Comparison of ENCODE assay signal across 8 cellular contexts in the genomic region with DNA sequence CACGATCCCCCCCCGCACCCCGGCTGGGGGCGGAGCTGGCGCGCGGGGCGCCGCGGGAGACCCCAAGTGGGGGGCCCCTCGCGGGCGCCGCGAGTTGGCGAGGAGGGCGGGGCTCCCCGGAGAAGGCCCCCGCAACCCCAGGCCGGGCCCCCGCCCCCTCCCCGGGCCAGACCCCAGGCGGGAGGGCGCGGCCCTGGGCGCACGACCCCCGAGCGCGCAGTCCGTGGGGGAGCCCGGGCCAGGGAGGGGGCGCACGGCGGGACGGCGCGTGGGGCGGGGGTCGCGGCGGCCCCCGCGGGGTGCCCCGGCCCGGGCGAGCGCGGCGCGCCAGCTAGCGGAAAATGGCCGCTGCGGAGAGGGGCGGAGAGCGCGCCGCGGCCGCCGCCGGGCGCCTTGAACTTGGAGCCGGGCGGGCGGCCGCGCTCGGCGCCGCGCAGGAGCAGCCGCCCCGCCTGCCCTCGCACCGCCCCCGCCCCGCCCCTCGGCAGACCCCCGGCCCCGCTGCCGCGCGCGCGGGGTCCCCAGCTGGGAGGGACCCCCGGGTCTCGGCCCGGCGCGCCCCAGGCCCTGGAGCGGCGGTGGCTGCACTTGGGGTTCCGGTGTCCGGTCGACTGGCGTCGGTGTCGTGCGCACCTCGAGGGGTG. TPM values are rescaled to one million over a fixed set of nuclear protein-coding genes. Genes with fewer than 3 reads are reported as not detected.
DNase-seq lines count a peak whose midpoint lies in the region; ATAC-seq and TF ChIP-seq lines count a peak whose summit lies in the region.

No MANE protein-coding gene starts in this region.

- 10% methylated on average over 2 of the region's 101 CpGs for WGBS in SK-N-SH (ENCODE audit: low lambda C conversion rate)
- 1% methylated on average over 27 to 101 of the region's 101 CpGs for WGBS in aorta, 2 donors

- H3K27ac ChIP-seq in AG04450 (ENCODE audit: low read depth, low read length), result peak overlapping the region; percentile 11
- peak overlapping the region; percentile 20 to 90; a peak in 3 of 4 replicates for H3K27ac ChIP-seq in SK-N-SH (ENCODE audit: low read depth in 2 of 2, low read length in 1 of 2)
- H3K27ac ChIP-seq in cingulate gyrus (ENCODE audit: low read depth, low read length), result peak overlapping the region; percentile 88
- peak overlapping the region; percentile 86 to 91 for H3K27ac ChIP-seq in mucosa of rectum (ENCODE audit: low read depth in 2 of 2, low read length in 2 of 2)
- H3K27ac ChIP-seq in aorta (ENCODE audit: low read depth in 1 of 2, low read length in 2 of 2), result peak overlapping the region; percentile 62 to 73

- H3K36me3 ChIP-seq in SK-N-SH (replicated peaks in 1 of 2; ENCODE audit: control insufficient read depth in 1 of 2, insufficient read depth in 2 of 2, low read length in 1 of 2) (no peaks in the 10 kb centered on the region), mucosa of rectum (ENCODE audit: control insufficient read depth in 2 of 2, insufficient read depth in 2 of 2, low read length in 2 of 2) (no peaks in the 10 kb centered on the region), aorta (ENCODE audit: control insufficient read depth in 1 of 2, insufficient read depth in 2 of 2, low read length in 1 of 2) (no peaks in the 10 kb centered on the region)

- H4K20me1 ChIP-seq in SK-N-SH (ENCODE audit: insufficient read depth), result peaks cover 13% of the 10 kb centered on the region; the same call in 1 of the 2 replicates

- no peaks in the 10 kb centered on the region for H3K9me2 ChIP-seq in SK-N-SH

- H3K9me3 ChIP-seq in AG04450 (ENCODE audit: control insufficient read depth, insufficient read depth, low read length) (no peaks in the 10 kb centered on the region; the same call in 1 of the 2 replicates), SK-N-SH (no peaks in the 10 kb centered on the region), mucosa of rectum (ENCODE audit: control insufficient read depth in 2 of 2, low read length in 2 of 2) (no peaks in the 10 kb centered on the region), aorta (ENCODE audit: control insufficient read depth, low read length) (no peaks in the 10 kb centered on the region)

- peak; percentile 32 for ATAC-seq in GM19035 (IDR thresholded peaks at IDR 0.05; ENCODE audit: unreplicated experiment)
- no peak for ATAC-seq in aorta (ENCODE audit: low FRiP score)
- no peak for ATAC-seq in GM18907 (IDR thresholded peaks at IDR 0.05; ENCODE audit: unreplicated experiment)

- H3K4me3 ChIP-seq in AG04450 (ENCODE audit: low read depth, low read length), result peak overlapping the region; percentile 71
- H3K4me3 ChIP-seq in SK-N-SH (ENCODE audit: low read depth in 2 of 2, low read length in 1 of 2), result peak overlapping the region; percentile 71 to 76
- H3K4me3 ChIP-seq in mucosa of rectum (ENCODE audit: low read length in 2 of 2), result peak overlapping the region; percentile 76
- H3K4me3 ChIP-seq in aorta (ENCODE audit: low read length in 2 of 2), result peak overlapping the region; percentile 97 to 99

- no peak for TF ChIP-seq EP300 in SK-N-SH (IDR thresholded peaks at IDR 0.05; ENCODE audit: borderline replicate concordance in 1 of 2, low read depth in 1 of 2, low read length in 1 of 2)

- H3F3A ChIP-seq in SK-N-SH (replicated peaks; ENCODE audit: insufficient read depth), result peaks cover 24% of the 10 kb centered on the region

- H2AFZ ChIP-seq in SK-N-SH (ENCODE audit: low read depth), result no peak overlapping the region

- H3K9ac ChIP-seq in SK-N-SH (peak overlapping the region; percentile 87), mucosa of rectum (ENCODE audit: low read depth in 1 of 2, low read length in 2 of 2) (peak overlapping the region; percentile 60 to 83)

- TF ChIP-seq RAD21 in SK-N-SH (IDR thresholded peaks at IDR 0.05; ENCODE audit: low read length), result no peak

- CTCF ChIA-PET in AG04450 (lab: Charles Lee), result no interaction called here
- CTCF ChIA-PET in SK-N-SH (lab: Yijun Ruan, JAX), result interaction anchor here (0.6 to 1.3 kb wide), 4 partner anchors 17 to 111 kb away, joined by 3 to 9 read pairs (median 4); no protein-coding TSS in a partner anchor

- TF ChIP-seq CTCF in AG04450 (IDR thresholded peaks at IDR 0.05; ENCODE audit: low read depth, low read length), result no peak
- TF ChIP-seq CTCF in SK-N-SH (IDR thresholded peaks at IDR 0.05), result no peak

- peak overlapping the region; percentile 99 for H3K4me2 ChIP-seq in SK-N-SH

- no peak for DNase-seq in AG04450 (ENCODE audit: low read depth, low spot score)
- DNase-seq in SK-N-SH, result peak; percentile 87
- DNase-seq in aorta, result no peak
- no peak for DNase-seq in NCI-H510A (lab: John Stamatoyannopoulos, UW)

- H3K27me3 ChIP-seq in AG04450 (ENCODE audit: control insufficient read depth, insufficient read depth, low read length) (peaks cover 2% of the 10 kb centered on the region), SK-N-SH (ENCODE audit: insufficient read depth) (no peaks in the 10 kb centered on the region), mucosa of rectum (ENCODE audit: control insufficient read depth in 2 of 2, insufficient read depth in 2 of 2, low read length in 2 of 2) (no peaks in the 10 kb centered on the region), aorta (ENCODE audit: control insufficient read depth in 1 of 2, insufficient read depth in 2 of 2, low read length in 1 of 2) (no peaks in the 10 kb centered on the region)

- peaks cover 40% of the 10 kb centered on the region; the same call in 1 of the 2 replicates for H3K79me2 ChIP-seq in SK-N-SH (ENCODE audit: insufficient read depth)

- intact Hi-C loops in aorta (cut with DNase I), result no loop called here

- POLR2A ChIA-PET in AG04450 (lab: Yijun Ruan, JAX), result no interaction called here
- POLR2A ChIA-PET in SK-N-SH (lab: Yijun Ruan, JAX), result interaction anchor here (0.5 to 0.8 kb wide), 3 partner anchors 24 to 69 kb away, joined by 3 to 4 read pairs (median 3); no protein-coding TSS in a partner anchor

- peaks cover 0 to 26% of the 10 kb centered on the region in 2 experiments; a peak in 2 of 4 replicates for H3K4me1 ChIP-seq in SK-N-SH (ENCODE audit: control insufficient read depth in 1 of 2, insufficient read depth in 2 of 2, low read depth in 1 of 2, low read length in 1 of 2)
- H3K4me1 ChIP-seq in mucosa of rectum (ENCODE audit: control insufficient read depth in 2 of 2, insufficient read depth in 2 of 2, low read length in 2 of 2), result peaks cover 11 to 19% of the 10 kb centered on the region in 2 donors
- no peaks in the 10 kb centered on the region for H3K4me1 ChIP-seq in aorta (ENCODE audit: control insufficient read depth in 1 of 2, insufficient read depth in 2 of 2, low read length in 2 of 2)

TF ChIP-seq in SK-N-SH, 30 proteins besides CTCF, POLR2A, EP300 and RAD21:
- no peak for TF ChIP-seq FOXM1 (IDR thresholded peaks at IDR 0.05; ENCODE audit: low read depth)
- TF ChIP-seq, protein P1, sequence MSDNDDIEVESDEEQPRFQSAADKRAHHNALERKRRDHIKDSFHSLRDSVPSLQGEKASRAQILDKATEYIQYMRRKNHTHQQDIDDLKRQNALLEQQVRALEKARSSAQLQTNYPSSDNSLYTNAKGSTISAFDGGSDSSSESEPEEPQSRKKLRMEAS (IDR thresholded peaks at IDR 0.05; ENCODE audit: low read depth), result no peak
- TF ChIP-seq RCOR1 (IDR thresholded peaks at IDR 0.05; ENCODE audit: low read length), result no peak
- TF ChIP-seq NRF1 (IDR thresholded peaks at IDR 0.05; ENCODE audit: low read depth, low read length), result 0 out of 2 replicates have a peak, but pooled peaks have one; percentile 12

RNA-seq across cellular contexts. Expression of gene NFIC, which starts 6.4 kb away (rescaled TPM):
- 3.9 and 7.7 TPM in 2 replicates for polyA plus RNA-seq in AG04450 (2011; rRNA removed)
- 15.0 and 21.4 TPM in 2 replicates for polyA minus RNA-seq in AG04450 (2011; rRNA and poly(A)+ RNA removed)
- 2.6 and 7.2 TPM in 2 replicates for polyA plus RNA-seq in SK-N-SH (2012; rRNA removed)
- 5.7 and 8.1 TPM in 2 replicates for polyA plus RNA-seq in SK-N-SH (2012; cell fraction: cytosol; rRNA removed)
- 13.4 and 14.9 TPM in 2 replicates for polyA plus RNA-seq in SK-N-SH (2012; cell fraction: nucleus; rRNA removed)
- total RNA-seq in aorta, result 100 to 1,000 TPM; 175 to 188 TPM
- 10 to 100 TPM; 37.5 to 37.7 TPM for polyA plus RNA-seq in aorta

Comparison
In these comparisons a context has a peak if more than half of its experiments do, and no peak if none do; other contexts are left out.
1. H3K27ac ChIP-seq: peak in every context shown above with its lines; median percentile 88 in mucosa of rectum; 88 in cingulate gyrus; 68 in aorta; 55 in SK-N-SH; 11 in AG04450.